ENCODE assay signal across 8 cellular contexts in genomic region chr14:105999361-106000028, GRCh38.
DNase-seq lines count a peak whose midpoint lies in the region; ATAC-seq lines count a peak whose summit lies in the region.

No MANE protein-coding gene starts in this region.

- H2AFZ ChIP-seq in trophoblast cell (ENCODE audit: insufficient read depth, low read length, poor library complexity) = no peak overlapping the region

- no peak overlapping the region for H3K9ac ChIP-seq in trophoblast cell (ENCODE audit: low read length)

- no peak overlapping the region for H3K4me3 ChIP-seq in Jurkat, Clone E6-1 (ENCODE audit: low read length)
- no peak overlapping the region for H3K4me3 ChIP-seq in trophoblast cell (ENCODE audit: low read depth, low read length)

- intact Hi-C loops in activated CD4-positive, alpha-beta T cell treated with anti-CD3 and anti-CD28 coated beads for 36 hours (cut with DNase I, micrococcal nuclease) = loop anchor here (1.0 to 5.0 kb wide), 6 partner anchors 12 to 322 kb away; no protein-coding TSS in a partner anchor

- H3K9me3 Mint-ChIP-seq in activated CD4-positive, alpha-beta T cell treated with anti-CD3 and anti-CD28 coated beads for 36 hours (ENCODE audit: low read depth) = peaks cover 5% of the 10 kb centered on the region

- H2AK5ac ChIP-seq in trophoblast cell (ENCODE audit: low read length) = no peak overlapping the region

- H2BK120ac ChIP-seq in trophoblast cell (ENCODE audit: insufficient read depth, low read length, poor library complexity) = no peak overlapping the region

- no peaks in the 10 kb centered on the region for H3K79me2 ChIP-seq in trophoblast cell (ENCODE audit: control insufficient read depth, insufficient read depth, low read length, poor library complexity)

- ATAC-seq in GM19468 (IDR thresholded peaks at IDR 0.05; ENCODE audit: extremely low read depth, unreplicated experiment) = peak; percentile 27
- ATAC-seq in activated CD4-positive, alpha-beta T cell treated with anti-CD3 and anti-CD28 coated beads for 36 hours = peak; percentile 85

- H3K27me3 Mint-ChIP-seq in activated CD4-positive, alpha-beta T cell treated with anti-CD3 and anti-CD28 coated beads for 36 hours = no peaks in the 10 kb centered on the region

- peak overlapping the region; percentile 68 for H3K4me3 Mint-ChIP-seq in activated CD4-positive, alpha-beta T cell treated with anti-CD3 and anti-CD28 coated beads for 36 hours

- H3K36me3 Mint-ChIP-seq in activated CD4-positive, alpha-beta T cell treated with anti-CD3 and anti-CD28 coated beads for 36 hours (ENCODE audit: low read depth) = no peaks in the 10 kb centered on the region

- peaks cover 15% of the 10 kb centered on the region for H3K9me3 ChIP-seq in trophoblast cell (ENCODE audit: insufficient read depth, low read depth, low read length)

- no peaks in the 10 kb centered on the region for H3K79me1 ChIP-seq in trophoblast cell (ENCODE audit: low read length)

- H3K14ac ChIP-seq in trophoblast cell (ENCODE audit: low read length) = no peak overlapping the region

- DNase-seq in COLO668 (lab: John Stamatoyannopoulos, UW; ENCODE audit: unreplicated experiment) = peak; percentile 63
- peak; percentile 89 for DNase-seq in Jurkat, Clone E6-1 (ENCODE audit: low read depth, low spot score)
- DNase-seq in activated CD4-positive, alpha-beta T cell treated with anti-CD3 and anti-CD28 coated beads for 36 hours = peak; percentile 98
- DNase-seq in effector CD8-positive, alpha-beta T cell (lab: John Stamatoyannopoulos, UW) = peak; percentile 82
- peak; percentile 67 to 80 for DNase-seq in trophoblast cell
- DNase-seq in AG08396 (ENCODE audit: low spot score) = no peak
- no peak for DNase-seq in cerebellar nuclear complex (lab: John Stamatoyannopoulos, UW)

- WGBS in trophoblast cell (ENCODE audit: extremely low coverage, insufficient coverage, insufficient read length) = no CpG with 5 or more reads among the region's 15 CpGs

- H3K27me3 ChIP-seq in trophoblast cell (ENCODE audit: insufficient read depth, low read length) = no peaks in the 10 kb centered on the region

- POLR2A ChIA-PET in activated CD4-positive, alpha-beta T cell treated with anti-CD3 and anti-CD28 coated beads for 36 hours (lab: Charles Lee) = interaction anchor here (0.7 kb wide), 1 partner anchor 14 kb away, joined by 6 read pairs; no protein-coding TSS in a partner anchor

- no peaks in the 10 kb centered on the region for H3K4me1 ChIP-seq in trophoblast cell (ENCODE audit: control insufficient read depth in 1 of 2, insufficient read depth in 2 of 2, low read length in 2 of 2)

- H3K27ac Mint-ChIP-seq in activated CD4-positive, alpha-beta T cell treated with anti-CD3 and anti-CD28 coated beads for 36 hours = peak overlapping the region; percentile 85

- H3K36me3 ChIP-seq in trophoblast cell (ENCODE audit: control insufficient read depth in 1 of 2, insufficient read depth in 2 of 2, low read length in 2 of 2) = peaks cover 0 to 2% of the 10 kb centered on the region in 2 experiments

- no peak overlapping the region for H4K12ac ChIP-seq in trophoblast cell (ENCODE audit: low read depth, low read length)

- H3K27ac ChIP-seq in trophoblast cell (ENCODE audit: low read depth, low read length) = no peak overlapping the region

- no peak overlapping the region for H3K4me2 ChIP-seq in trophoblast cell (ENCODE audit: low read length)

- no peak overlapping the region for H2BK5ac ChIP-seq in trophoblast cell (ENCODE audit: low read depth, low read length, poor library complexity)

- H3K23ac ChIP-seq in trophoblast cell (ENCODE audit: low read length) = no peak overlapping the region

- peaks cover 50% of the 10 kb centered on the region for H3K4me1 Mint-ChIP-seq in activated CD4-positive, alpha-beta T cell treated with anti-CD3 and anti-CD28 coated beads for 36 hours

- no peak overlapping the region for H3K18ac ChIP-seq in trophoblast cell (ENCODE audit: low read length)

- H2BK12ac ChIP-seq in trophoblast cell (ENCODE audit: low read length) = no peak overlapping the region

- H4K91ac ChIP-seq in trophoblast cell (ENCODE audit: low read depth, low read length) = no peak overlapping the region

- CTCF ChIA-PET in activated CD4-positive, alpha-beta T cell treated with anti-CD3 and anti-CD28 coated beads for 36 hours (lab: Charles Lee) = interaction anchor here (0.6 to 2.1 kb wide), 7 partner anchors 10 to 69 kb away, joined by 3 to 22 read pairs (median 3); no protein-coding TSS in a partner anchor

- H4K8ac ChIP-seq in trophoblast cell (ENCODE audit: low read depth, low read length) = no peak overlapping the region

- H3K4ac ChIP-seq in trophoblast cell (ENCODE audit: low read depth, low read length) = no peak overlapping the region

Comparison
In these comparisons a context has a peak if more than half of its experiments do, and no peak if none do; other contexts are left out.
1. DNase-seq: peak in COLO668 (single experiment), Jurkat, Clone E6-1 (single experiment), activated CD4-positive, alpha-beta T cell treated with anti-CD3 and anti-CD28 coated beads for 36 hours (single experiment), effector CD8-positive, alpha-beta T cell (single experiment) and trophoblast cell (2 of 2); none in AG08396 (single experiment) and cerebellar nuclear complex (0 of 2).